8 cellular contexts compared by ENCODE assay signal in genomic region chr16:17467923-17468540, GRCh38. TPM values are rescaled to one million over a fixed set of nuclear protein-coding genes. Genes with fewer than 3 reads are reported as not detected.
DNase-seq lines count a peak whose midpoint lies in the region; ATAC-seq and TF ChIP-seq lines count a peak whose summit lies in the region.

No MANE protein-coding gene starts in this region.

- H3K4ac ChIP-seq in mesendoderm (ENCODE audit: low read depth, low read length) = no peak overlapping the region

- ATAC-seq in WTC11 (peak; percentile 78), omental fat pad (ENCODE audit: low FRiP score) (no peak), GM21360 (IDR thresholded peaks at IDR 0.05; ENCODE audit: unreplicated experiment) (no peak)
- no peak for ATAC-seq in effector memory CD8-positive, alpha-beta T cell (replicated peaks)

- TF ChIP-seq POLR2A in suprapubic skin (IDR thresholded peaks at IDR 0.05) = no peak

- no peak overlapping the region for H4K8ac ChIP-seq in mesendoderm (ENCODE audit: low read depth, low read length)

- H2AK5ac ChIP-seq in mesendoderm (ENCODE audit: low read length) = no peak overlapping the region

- H3K4me1 ChIP-seq in mesendoderm (ENCODE audit: control insufficient read depth, low read depth, low read length) (peaks cover 1% of the 10 kb centered on the region), suprapubic skin (peaks cover 39% of the 10 kb centered on the region)

- peaks cover 8% of the 10 kb centered on the region; the same call in 1 of the 2 replicates for H3K36me3 Mint-ChIP-seq in WTC11
- peaks cover 25% of the 10 kb centered on the region for H3K36me3 Mint-ChIP-seq in effector memory CD8-positive, alpha-beta T cell (ENCODE audit: insufficient read depth)

- peaks cover 17% of the 10 kb centered on the region for H3K79me2 ChIP-seq in mesendoderm (ENCODE audit: control insufficient read depth, insufficient read depth, low read length)

- H4K5ac ChIP-seq in mesendoderm (ENCODE audit: low read length) = no peak overlapping the region

- H3K79me1 ChIP-seq in mesendoderm (ENCODE audit: low read length) = peaks cover 4% of the 10 kb centered on the region

- H3K9me3 ChIP-seq in suprapubic skin = no peaks in the 10 kb centered on the region

- TF ChIP-seq EP300 in suprapubic skin (IDR thresholded peaks at IDR 0.05) = no peak

- WGBS in mesendoderm (ENCODE audit: extremely low coverage, insufficient coverage, low lambda C conversion rate) = no CpG with 5 or more reads among the region's 6 CpGs
- 43% methylated on average over 6 of the region's 6 CpGs for WGBS in suprapubic skin

- H3K4me3 ChIP-seq in mesendoderm (ENCODE audit: low read length) = no peak overlapping the region
- H3K4me3 ChIP-seq in suprapubic skin = peak overlapping the region; percentile 73

- CTCF ChIA-PET in WTC11 (lab: Charles Lee) = interaction anchor here (0.6 to 4.8 kb wide), 65 partner anchors 9 to 454 kb away, joined by 3 to 57 read pairs (median 4); no protein-coding TSS in a partner anchor

- no peak overlapping the region for H3K9ac ChIP-seq in mesendoderm (ENCODE audit: low read length)

- no peak overlapping the region for H3K18ac ChIP-seq in mesendoderm (ENCODE audit: low read length)

- no peak overlapping the region for H2BK5ac ChIP-seq in mesendoderm (ENCODE audit: low read length)

- no peak overlapping the region for H3K4me2 ChIP-seq in mesendoderm (ENCODE audit: low read length)

- H3K4me1 Mint-ChIP-seq in WTC11 = peaks cover 54% of the 10 kb centered on the region
- peaks cover 34 to 46% of the 10 kb centered on the region in 2 donors for H3K4me1 Mint-ChIP-seq in effector memory CD8-positive, alpha-beta T cell (ENCODE audit: low read depth in 2 of 2)

- POLR2A ChIA-PET in WTC11 (lab: Charles Lee) = interaction anchor here (0.6 kb wide), 1 partner anchor 13 kb away, joined by 5 read pairs; no protein-coding TSS in a partner anchor

- no peak overlapping the region for H2BK15ac ChIP-seq in mesendoderm (replicated peaks; ENCODE audit: low read depth)

- H3K36me3 ChIP-seq in mesendoderm (ENCODE audit: control insufficient read depth, insufficient read depth, low read length) = no peaks in the 10 kb centered on the region
- no peaks in the 10 kb centered on the region for H3K36me3 ChIP-seq in suprapubic skin

- TF ChIP-seq CTCF in WTC11 (IDR thresholded peaks at IDR 0.05) = no peak
- peak; percentile 19 to 43 for TF ChIP-seq CTCF in suprapubic skin (IDR thresholded peaks at IDR 0.05)
- no peak for TF ChIP-seq CTCF in omental fat pad (IDR thresholded peaks at IDR 0.05)

- H3K9me3 Mint-ChIP-seq in WTC11 = peaks cover 5% of the 10 kb centered on the region
- no peaks in the 10 kb centered on the region for H3K9me3 Mint-ChIP-seq in effector memory CD8-positive, alpha-beta T cell

- DNase-seq in Daoy (ENCODE audit: low read depth) (peak; percentile 60), NCI-H1092 treated with DMSO at 0.1 percent for 48 hours (lab: John Stamatoyannopoulos, UW) (peak; percentile 72), WTC11 (ENCODE audit: low spot score) (peak; percentile 77), mesendoderm (peak; percentile 85), suprapubic skin (ENCODE audit: low spot score in 2 of 2) (peak; percentile 16 to 73), omental fat pad (ENCODE audit: low spot score) (no peak)
- no peak for DNase-seq in effector memory CD8-positive, alpha-beta T cell

- H3K27ac Mint-ChIP-seq in WTC11 = no peak overlapping the region
- peak overlapping the region in 1 of 2 donors; percentile 2 for H3K27ac Mint-ChIP-seq in effector memory CD8-positive, alpha-beta T cell

- no peak overlapping the region for H3K56ac ChIP-seq in mesendoderm (ENCODE audit: low read length)

- H3K23ac ChIP-seq in mesendoderm (ENCODE audit: low read length) = no peak overlapping the region

- no peak overlapping the region for H2BK120ac ChIP-seq in mesendoderm (ENCODE audit: low read depth, low read length)

- H3K27me3 ChIP-seq in mesendoderm (ENCODE audit: insufficient read depth, low read length, poor library complexity) = no peaks in the 10 kb centered on the region
- H3K27me3 ChIP-seq in suprapubic skin = no peaks in the 10 kb centered on the region

- H3K27ac ChIP-seq in mesendoderm (ENCODE audit: low read depth, low read length) (no peak overlapping the region), suprapubic skin (no peak overlapping the region)

- peaks cover 16% of the 10 kb centered on the region for H3K27me3 Mint-ChIP-seq in WTC11 (ENCODE audit: low read depth)
- H3K27me3 Mint-ChIP-seq in effector memory CD8-positive, alpha-beta T cell = no peaks in the 10 kb centered on the region

- H3K4me3 Mint-ChIP-seq in WTC11 = peak overlapping the region; percentile 39; the same call in 1 of the 2 replicates
- peak overlapping the region; percentile 81 to 87 for H3K4me3 Mint-ChIP-seq in effector memory CD8-positive, alpha-beta T cell

TF ChIP-seq in WTC11, 78 proteins besides CTCF, POLR2A, EP300 and RAD21:
- TF ChIP-seq, protein P1, sequence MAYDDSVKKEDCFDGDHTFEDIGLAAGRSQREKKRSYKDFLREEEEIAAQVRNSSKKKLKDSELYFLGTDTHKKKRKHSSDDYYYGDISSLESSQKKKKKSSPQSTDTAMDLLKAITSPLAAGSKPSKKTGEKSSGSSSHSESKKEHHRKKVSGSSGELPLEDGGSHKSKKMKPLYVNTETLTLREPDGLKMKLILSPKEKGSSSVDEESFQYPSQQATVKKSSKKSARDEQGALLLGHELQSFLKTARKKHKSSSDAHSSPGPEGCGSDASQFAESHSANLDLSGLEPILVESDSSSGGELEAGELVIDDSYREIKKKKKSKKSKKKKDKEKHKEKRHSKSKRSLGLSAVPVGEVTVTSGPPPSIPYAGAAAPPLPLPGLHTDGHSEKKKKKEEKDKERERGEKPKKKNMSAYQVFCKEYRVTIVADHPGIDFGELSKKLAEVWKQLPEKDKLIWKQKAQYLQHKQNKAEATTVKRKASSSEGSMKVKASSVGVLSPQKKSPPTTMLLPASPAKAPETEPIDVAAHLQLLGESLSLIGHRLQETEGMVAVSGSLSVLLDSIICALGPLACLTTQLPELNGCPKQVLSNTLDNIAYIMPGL (CRISPR knock-in tag; IDR thresholded peaks at IDR 0.05) = peak; percentile 28; the same call in 1 of the 2 replicates
- TF ChIP-seq FOXK1 (CRISPR knock-in tag; IDR thresholded peaks at IDR 0.05) = no peak
- TF ChIP-seq IRF1 (CRISPR knock-in tag; IDR thresholded peaks at IDR 0.05) = no peak

RNA-seq across cellular contexts. Expression of gene XYLT1, which starts 2.7 kb away (rescaled TPM):
- 3.8 and 6.9 TPM in 2 replicates for total RNA-seq in Daoy (2014; rRNA removed; shearing (Covaris generic))
- total RNA-seq in WTC11 (2021) = 16.0 to 25.0 TPM (median 20.5 TPM) in 3 replicates
- 7.2 TPM for polyA plus RNA-seq in mesendoderm (2013, experiment 1 of 2)
- polyA plus RNA-seq in mesendoderm (2013, experiment 2 of 2) = 6.8 TPM
- 10 to 100 TPM; 23.5 to 30.6 (median 25.7) TPM for total RNA-seq in suprapubic skin
- total RNA-seq in omental fat pad = 10 to 100 TPM; 20.0 to 43.0 (median 27.4) TPM

Comparison
In these comparisons a context has a peak if more than half of its experiments do, and no peak if none do; other contexts are left out.
1. DNase-seq: peak in Daoy (single experiment), NCI-H1092 treated with DMSO at 0.1 percent for 48 hours (single experiment), WTC11 (single experiment), mesendoderm (single experiment) and suprapubic skin (2 of 2); none in effector memory CD8-positive, alpha-beta T cell (0 of 3) and omental fat pad (single experiment).
2. CTCF ChIP-seq: peak in suprapubic skin (2 of 2); none in WTC11 (single experiment) and omental fat pad (0 of 3).